Comparison of ENCODE assay signal across 1 cellular context in the genomic region with DNA sequence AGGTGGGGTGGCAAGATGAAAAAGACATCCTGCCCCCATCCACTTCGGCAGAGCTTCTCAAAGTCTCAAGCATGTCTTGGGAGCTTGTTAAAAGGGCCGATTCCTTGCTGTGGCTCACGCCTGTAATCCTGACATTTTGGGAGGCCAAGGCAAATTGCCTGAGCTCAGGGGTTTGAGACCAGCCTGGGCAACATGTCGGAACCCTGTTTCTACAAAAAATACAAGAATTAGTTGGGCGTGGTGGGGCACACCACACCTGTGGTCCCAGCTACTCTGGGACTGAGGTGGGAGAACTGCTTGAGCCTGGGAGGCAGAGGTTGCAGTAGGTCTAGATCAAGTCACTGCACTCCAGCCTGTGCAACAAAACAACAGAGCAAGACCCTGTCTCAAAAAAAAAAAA.
TF ChIP-seq lines count a peak whose summit lies in the region.

No MANE protein-coding gene starts in this region.

TF ChIP-seq in HCT116, 20 proteins besides CTCF, POLR2A, EP300 and RAD21 (continued from another document):
- TF ChIP-seq, protein P1, sequence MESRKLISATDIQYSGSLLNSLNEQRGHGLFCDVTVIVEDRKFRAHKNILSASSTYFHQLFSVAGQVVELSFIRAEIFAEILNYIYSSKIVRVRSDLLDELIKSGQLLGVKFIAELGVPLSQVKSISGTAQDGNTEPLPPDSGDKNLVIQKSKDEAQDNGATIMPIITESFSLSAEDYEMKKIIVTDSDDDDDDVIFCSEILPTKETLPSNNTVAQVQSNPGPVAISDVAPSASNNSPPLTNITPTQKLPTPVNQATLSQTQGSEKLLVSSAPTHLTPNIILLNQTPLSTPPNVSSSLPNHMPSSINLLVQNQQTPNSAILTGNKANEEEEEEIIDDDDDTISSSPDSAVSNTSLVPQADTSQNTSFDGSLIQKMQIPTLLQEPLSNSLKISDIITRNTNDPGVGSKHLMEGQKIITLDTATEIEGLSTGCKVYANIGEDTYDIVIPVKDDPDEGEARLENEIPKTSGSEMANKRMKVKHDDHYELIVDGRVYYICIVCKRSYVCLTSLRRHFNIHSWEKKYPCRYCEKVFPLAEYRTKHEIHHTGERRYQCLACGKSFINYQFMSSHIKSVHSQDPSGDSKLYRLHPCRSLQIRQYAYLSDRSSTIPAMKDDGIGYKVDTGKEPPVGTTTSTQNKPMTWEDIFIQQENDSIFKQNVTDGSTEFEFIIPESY (IDR thresholded peaks at IDR 0.05; ENCODE audit: extremely low read depth, insufficient replicate concordance, low read length), result no peak
TF ChIP-seq in HCT116: peak in this region for 0.
